In genomic region chr20:31661625-31662371, GRCh38 we compare ENCODE assay signal across 1 cellular context.
A peak's percentile ranks its signal among the peaks of the same experiment; 100 is the strongest.
TF ChIP-seq lines count a peak whose summit lies in the region.

No MANE protein-coding gene starts in this region.

TF ChIP-seq in HEK293, 187 proteins besides CTCF, POLR2A, EP300 and RAD21 (continued from another document and continues in another):
- TF ChIP-seq ZNF19 (tag by site-specific recombination; IDR thresholded peaks at IDR 0.05; ENCODE audit: low read depth) (no peak), ZNF654 (tag by site-specific recombination; IDR thresholded peaks at IDR 0.05; ENCODE audit: low read depth) (peak; percentile 45), ZNF449 (tag by site-specific recombination; IDR thresholded peaks at IDR 0.05) (0 out of 2 replicates have a peak, but pooled peaks have one; percentile 5), AEBP2 (tag by site-specific recombination; IDR thresholded peaks at IDR 0.05; ENCODE audit: borderline replicate concordance) (no peak), ZNF423 (tag by site-specific recombination; IDR thresholded peaks at IDR 0.05) (no peak), ZNF548 (tag by site-specific recombination; IDR thresholded peaks at IDR 0.05) (no peak), ZNF335 (tag by site-specific recombination; conservative IDR thresholded peaks at IDR 0.05) (0 out of 2 replicates have a peak, but pooled peaks have one; percentile 10), ZBTB44 (tag by site-specific recombination; IDR thresholded peaks at IDR 0.05) (no peak), KLF16 (tag by site-specific recombination; IDR thresholded peaks at IDR 0.05) (no peak), KLF1 (tag by site-specific recombination; IDR thresholded peaks at IDR 0.05) (peak; percentile 49), PRDM10 (tag by site-specific recombination; IDR thresholded peaks at IDR 0.05) (no peak), ZNF2 (tag by site-specific recombination; IDR thresholded peaks at IDR 0.05) (no peak), ZBTB7A (tag by site-specific recombination; IDR thresholded peaks at IDR 0.05; ENCODE audit: low read depth) (no peak), ZNF302 (tag by site-specific recombination; IDR thresholded peaks at IDR 0.05; ENCODE audit: low read depth) (no peak), GLI4 (tag by site-specific recombination; IDR thresholded peaks at IDR 0.05) (no peak), ZNF37A (tag by site-specific recombination; IDR thresholded peaks at IDR 0.05) (no peak), ZNF571 (tag by site-specific recombination; IDR thresholded peaks at IDR 0.05) (no peak), ZNF394 (tag by site-specific recombination; IDR thresholded peaks at IDR 0.05; ENCODE audit: borderline replicate concordance) (peak; percentile 28; the same call in 1 of the 2 replicates), KLF17 (tag by site-specific recombination; IDR thresholded peaks at IDR 0.05) (no peak), ZBTB48 (tag by site-specific recombination; IDR thresholded peaks at IDR 0.05) (no peak), KLF9 (tag by site-specific recombination; IDR thresholded peaks at IDR 0.05; ENCODE audit: low read depth) (peak; percentile 86), TSHZ1 (tag by site-specific recombination; IDR thresholded peaks at IDR 0.05; ENCODE audit: borderline replicate concordance) (no peak), PRDM6 (tag by site-specific recombination; IDR thresholded peaks at IDR 0.05) (no peak), ZNF146 (tag by site-specific recombination; IDR thresholded peaks at IDR 0.05) (no peak), ZNF777 (tag by site-specific recombination; IDR thresholded peaks at IDR 0.05; ENCODE audit: borderline replicate concordance) (no peak), ZNF664 (tag by site-specific recombination; IDR thresholded peaks at IDR 0.05) (peak; percentile 29; the same call in 1 of the 2 replicates), ZNF16 (tag by site-specific recombination; IDR thresholded peaks at IDR 0.05; ENCODE audit: low read depth) (no peak), ZNF341 (tag by site-specific recombination; IDR thresholded peaks at IDR 0.05; ENCODE audit: low read depth) (no peak), ZNF184 (tag by site-specific recombination; IDR thresholded peaks at IDR 0.05) (no peak), ZNF148 (tag by site-specific recombination; IDR thresholded peaks at IDR 0.05; ENCODE audit: borderline replicate concordance) (no peak), ZNF747 (tag by site-specific recombination; IDR thresholded peaks at IDR 0.05) (no peak), SCRT1 (tag by site-specific recombination; IDR thresholded peaks at IDR 0.05; ENCODE audit: borderline replicate concordance) (no peak), GLIS1 (tag by site-specific recombination; IDR thresholded peaks at IDR 0.05) (peak; percentile 77), ZNF280C (tag by site-specific recombination; IDR thresholded peaks at IDR 0.05) (no peak), ZNF529 (tag by site-specific recombination; IDR thresholded peaks at IDR 0.05; ENCODE audit: insufficient replicate concordance) (no peak), ZNF549 (tag by site-specific recombination; IDR thresholded peaks at IDR 0.05) (no peak), ZNF785 (tag by site-specific recombination; IDR thresholded peaks at IDR 0.05) (no peak), ZNF404 (tag by site-specific recombination; IDR thresholded peaks at IDR 0.05) (no peak), GFI1B (tag by site-specific recombination; IDR thresholded peaks at IDR 0.05) (no peak), ZNF501 (tag by site-specific recombination; IDR thresholded peaks at IDR 0.05) (no peak)
